In genomic region chr16:85690469-85691064, GRCh38 we compare ENCODE assay signal across 18 cellular contexts. TPM values are rescaled to one million over a fixed set of nuclear protein-coding genes. Genes with fewer than 3 reads are reported as not detected.
DNase-seq lines count a peak whose midpoint lies in the region; ATAC-seq and TF ChIP-seq lines count a peak whose summit lies in the region.
"Had no signal": no experiment of that assay in that cellular context is flagged by ENCODE, and none has a peak within 500 bp of the region (broad histone marks: within the 10 kb centered on the region; RNA-seq: fewer than 3 reads in every experiment).

No MANE protein-coding gene starts in this region.

- no peak overlapping the region for H2BK120ac ChIP-seq in mesenchymal stem cell (ENCODE audit: low read depth, low read length)

- no peak overlapping the region for H2BK15ac ChIP-seq in mesenchymal stem cell (ENCODE audit: low read depth, poor library complexity, severe bottlenecking)

- no peak overlapping the region for H3K23ac ChIP-seq in mesenchymal stem cell (ENCODE audit: low read length in 2 of 2)

- TF ChIP-seq CTCF in colonic mucosa (IDR thresholded peaks at IDR 0.05), result no peak

- H2BK12ac ChIP-seq in mesenchymal stem cell (ENCODE audit: low read length in 2 of 2), result no peak overlapping the region

- peaks cover 18% of the 10 kb centered on the region for H3K27me3 Mint-ChIP-seq in activated naive CD8-positive, alpha-beta T cell treated with anti-CD3 and anti-CD28 coated beads, Interleukin-2, amount 50 U/mL, for 24 hours

- H3K9me3 Mint-ChIP-seq in activated naive CD8-positive, alpha-beta T cell treated with anti-CD3 and anti-CD28 coated beads, Interleukin-2, amount 50 U/mL, for 24 hours, result no peaks in the 10 kb centered on the region
- H3K9me3 Mint-ChIP-seq: activated naive CD8-positive, alpha-beta T cell treated with anti-CD3 and anti-CD28 coated beads for 36 hours; activated T-cell treated with anti-CD3 and anti-CD28 coated beads, Interleukin-2, amount 50 U/mL, for 24 hours; GM23338; nephron progenitor cell; stimulated activated naive CD8-positive, alpha-beta T cell treated with anti-CD3 and anti-CD28 coated beads, Interleukin-15, amount 100 ng/mL, for 72 hours had no signal

- H3K4me1 ChIP-seq in mesenchymal stem cell (ENCODE audit: control insufficient read depth, insufficient read depth, low read depth, low read length) (peaks cover 9% of the 10 kb centered on the region), colonic mucosa (no peaks in the 10 kb centered on the region)

- no peak overlapping the region for H3K18ac ChIP-seq in mesenchymal stem cell (ENCODE audit: low read depth in 1 of 2, low read length in 2 of 2)

- intact Hi-C loops in colonic mucosa (cut with DNase I), result no loop called here

- H3K27ac Mint-ChIP-seq in activated naive CD8-positive, alpha-beta T cell treated with anti-CD3 and anti-CD28 coated beads, Interleukin-2, amount 50 U/mL, for 24 hours, result no peak overlapping the region
- H3K27ac Mint-ChIP-seq: activated naive CD8-positive, alpha-beta T cell treated with anti-CD3 and anti-CD28 coated beads for 36 hours; activated T-cell treated with anti-CD3 and anti-CD28 coated beads, Interleukin-2, amount 50 U/mL, for 24 hours; GM23338; nephron progenitor cell; stimulated activated naive CD8-positive, alpha-beta T cell treated with anti-CD3 and anti-CD28 coated beads, Interleukin-15, amount 100 ng/mL, for 72 hours had no signal

- no peak overlapping the region for H2BK5ac ChIP-seq in mesenchymal stem cell (ENCODE audit: low read depth, low read length, poor library complexity, severe bottlenecking)

- peaks cover 16% of the 10 kb centered on the region for H3K4me1 Mint-ChIP-seq in activated naive CD8-positive, alpha-beta T cell treated with anti-CD3 and anti-CD28 coated beads, Interleukin-2, amount 50 U/mL, for 24 hours

- no peak for ATAC-seq in GM19467 (IDR thresholded peaks at IDR 0.05; ENCODE audit: unreplicated experiment)
- no peak for ATAC-seq in activated naive CD8-positive, alpha-beta T cell treated with anti-CD3 and anti-CD28 coated beads, Interleukin-2, amount 50 U/mL, for 24 hours
- ATAC-seq: stimulated activated naive CD8-positive, alpha-beta T cell treated with anti-CD3 and anti-CD28 coated beads, Interleukin-15, amount 100 ng/mL, for 72 hours had no signal

- WGBS in mesenchymal stem cell, result 59% methylated on average over 7 of the region's 7 CpGs

- H3K36me3 ChIP-seq in mesenchymal stem cell (ENCODE audit: control insufficient read depth in 1 of 2, insufficient read depth in 2 of 2, low read depth in 1 of 2, low read length in 2 of 2) (no peaks in the 10 kb centered on the region), colonic mucosa (no peaks in the 10 kb centered on the region)
- H3K36me3 ChIP-seq: esophagus muscularis mucosa had no signal

- no peak overlapping the region for H3K4me3 ChIP-seq in mesenchymal stem cell (ENCODE audit: insufficient read depth in 1 of 2, low read depth in 1 of 2, low read length in 2 of 2)
- H3K4me3 ChIP-seq in colonic mucosa, result no peak overlapping the region
- H3K4me3 ChIP-seq: esophagus muscularis mucosa, GM23338 had no signal

- no peaks in the 10 kb centered on the region for H3K9me3 ChIP-seq in mesenchymal stem cell (ENCODE audit: control insufficient read depth, low read length)
- no peaks in the 10 kb centered on the region for H3K9me3 ChIP-seq in colonic mucosa
- H3K9me3 ChIP-seq: esophagus muscularis mucosa had no signal

- no peak overlapping the region for H4K8ac ChIP-seq in mesenchymal stem cell (ENCODE audit: low read length)

- peaks cover 26 to 43% of the 10 kb centered on the region in 2 experiments for H3K27me3 ChIP-seq in mesenchymal stem cell (ENCODE audit: control insufficient read depth in 1 of 2, insufficient read depth in 1 of 2, low read length in 2 of 2)
- no peaks in the 10 kb centered on the region for H3K27me3 ChIP-seq in colonic mucosa

- no peak overlapping the region for H3K9ac ChIP-seq in mesenchymal stem cell (ENCODE audit: low read length)
- no peak overlapping the region for H3K9ac ChIP-seq in colonic mucosa (ENCODE audit: low read depth in 2 of 2, low read length in 2 of 2)

- peaks cover 13% of the 10 kb centered on the region for H3K36me3 Mint-ChIP-seq in activated naive CD8-positive, alpha-beta T cell treated with anti-CD3 and anti-CD28 coated beads, Interleukin-2, amount 50 U/mL, for 24 hours (ENCODE audit: low read depth)

- H3K4me3 Mint-ChIP-seq in activated naive CD8-positive, alpha-beta T cell treated with anti-CD3 and anti-CD28 coated beads, Interleukin-2, amount 50 U/mL, for 24 hours, result no peak overlapping the region
- H3K4me3 Mint-ChIP-seq: activated naive CD8-positive, alpha-beta T cell treated with anti-CD3 and anti-CD28 coated beads for 36 hours; activated T-cell treated with anti-CD3 and anti-CD28 coated beads, Interleukin-2, amount 50 U/mL, for 24 hours; GM23338; nephron progenitor cell had no signal

- no peak overlapping the region for H3K4ac ChIP-seq in mesenchymal stem cell (ENCODE audit: low read depth in 1 of 2, low read length in 2 of 2)

- no peak overlapping the region for H2AFZ ChIP-seq in mesenchymal stem cell (ENCODE audit: low read depth, low read length)

- no peak overlapping the region for H3K4me2 ChIP-seq in mesenchymal stem cell (ENCODE audit: low read length, poor library complexity, severe bottlenecking)

- H2AK5ac ChIP-seq in mesenchymal stem cell (ENCODE audit: low read length, severe bottlenecking), result no peak overlapping the region

- no peak overlapping the region for H4K91ac ChIP-seq in mesenchymal stem cell (ENCODE audit: low read length)

- no peak overlapping the region for H3K14ac ChIP-seq in mesenchymal stem cell (ENCODE audit: low read length in 2 of 2)

- DNase-seq in DMS53 treated with DMSO at 0.1 percent for 48 hours (lab: John Stamatoyannopoulos, UW; ENCODE audit: unreplicated experiment) (peak; percentile 68), DMS53 (lab: John Stamatoyannopoulos, UW) (no peak), NCI-H146 treated with DMSO at 0.1 percent for 48 hours (lab: John Stamatoyannopoulos, UW; ENCODE audit: unreplicated experiment) (peak; percentile 1), RPMI8226 (peak; percentile 11), mesenchymal stem cell (peak; percentile 38), colonic mucosa (no peak)
- DNase-seq in activated naive CD8-positive, alpha-beta T cell treated with anti-CD3 and anti-CD28 coated beads, Interleukin-2, amount 50 U/mL, for 24 hours, result no peak
- DNase-seq: activated CD4-positive, alpha-beta T cell treated with anti-CD3 and anti-CD28 coated beads, Interleukin-2, amount 50 U/mL, for 48 hours; activated naive CD8-positive, alpha-beta T cell treated with anti-CD3 and anti-CD28 coated beads for 36 hours; activated T-cell treated with anti-CD3 and anti-CD28 coated beads, Interleukin-2, amount 50 U/mL, for 24 hours; C1 segment of cervical spinal cord; glutamatergic neuron; NCI-H187; nephron progenitor cell; stimulated activated naive CD8-positive, alpha-beta T cell treated with anti-CD3 and anti-CD28 coated beads, Interleukin-15, amount 100 ng/mL, for 72 hours had no signal

- H3K27ac ChIP-seq in mesenchymal stem cell (ENCODE audit: low read length, poor library complexity, severe bottlenecking), result no peak overlapping the region
- no peak overlapping the region for H3K27ac ChIP-seq in colonic mucosa
- H3K27ac ChIP-seq: esophagus muscularis mucosa had no signal

- H3K79me1 ChIP-seq in mesenchymal stem cell (replicated peaks; ENCODE audit: low read length, poor library complexity, severe bottlenecking), result peaks cover 8% of the 10 kb centered on the region

RNA-seq across cellular contexts. Expression of gene GINS2, which starts 1.8 kb away (rescaled TPM):
- 2.4 TPM for polyA plus RNA-seq in mesenchymal stem cell (2013, experiment 1 of 2)
- 2.2 TPM for polyA plus RNA-seq in mesenchymal stem cell (2013, experiment 2 of 2)
- total RNA-seq in colonic mucosa, result 10 to 100 TPM in 1 of 2 donors, 1 to 10 TPM in 1; 6.1 to 39.9 TPM

Comparison
In these comparisons a context has a peak if more than half of its experiments do, and no peak if none do; other contexts are left out.
1. DNase-seq: peak in DMS53 treated with DMSO at 0.1 percent for 48 hours (single experiment), NCI-H146 treated with DMSO at 0.1 percent for 48 hours (single experiment), RPMI8226 (single experiment) and mesenchymal stem cell (single experiment); none in DMS53 (single experiment), activated naive CD8-positive, alpha-beta T cell treated with anti-CD3 and anti-CD28 coated beads, Interleukin-2, amount 50 U/mL, for 24 hours (single experiment) and colonic mucosa (single experiment).